In genomic region chr6:121917834-121918559, GRCh38 we compare ENCODE assay signal across 1 cellular context.
TF ChIP-seq lines count a peak whose summit lies in the region.

No MANE protein-coding gene starts in this region.

TF ChIP-seq in HCT116, 20 proteins besides CTCF, POLR2A, EP300 and RAD21 (continued from another document):
- TF ChIP-seq REST (IDR thresholded peaks at IDR 0.05; ENCODE audit: low read depth), result no peak
- TF ChIP-seq EZH2phosphoT487 (IDR thresholded peaks at IDR 0.05; ENCODE audit: borderline replicate concordance), result no peak
- no peak for TF ChIP-seq SIN3A (IDR thresholded peaks at IDR 0.05; ENCODE audit: low read depth)
- TF ChIP-seq JUND (IDR thresholded peaks at IDR 0.05), result no peak
- TF ChIP-seq POLR2AphosphoS5 (IDR thresholded peaks at IDR 0.05; ENCODE audit: low read depth, low read length), result no peak
- TF ChIP-seq SP1 (IDR thresholded peaks at IDR 0.05; ENCODE audit: low read depth), result peak; percentile 31; the same call in 1 of the 2 replicates
- no peak for TF ChIP-seq ATF3 (IDR thresholded peaks at IDR 0.05)
- no peak for TF ChIP-seq YY1 (IDR thresholded peaks at IDR 0.05; ENCODE audit: extremely low read depth, insufficient replicate concordance, low read depth, low read length)
- no peak for TF ChIP-seq ZFX (IDR thresholded peaks at IDR 0.05)
- TF ChIP-seq SRF (IDR thresholded peaks at IDR 0.05; ENCODE audit: low read depth), result no peak
- no peak for TF ChIP-seq MAX (IDR thresholded peaks at IDR 0.05)
